ENCODE assay signal across 21 cellular contexts in genomic region chr7:143975617-143976016, GRCh38. TPM values are rescaled to one million over a fixed set of nuclear protein-coding genes. Genes with fewer than 3 reads are reported as not detected.
DNase-seq lines count a peak whose midpoint lies in the region; ATAC-seq and TF ChIP-seq lines count a peak whose summit lies in the region.
"Had no signal": no experiment of that assay in that cellular context is flagged by ENCODE, and none has a peak within 500 bp of the region (broad histone marks: within the 10 kb centered on the region; RNA-seq: fewer than 3 reads in every experiment).

No MANE protein-coding gene starts in this region.

- POLR2A ChIA-PET in activated CD8-positive, alpha-beta T cell treated with anti-CD3 and anti-CD28 coated beads for 36 hours (lab: Charles Lee), result no interaction called here
- POLR2A ChIA-PET in activated CD8-positive, alpha-beta T cell treated with anti-CD3 and anti-CD28 coated beads, Interleukin-2, amount 10 ng/mL, durations not matched to agents 7 days and 5 days (lab: Charles Lee), result no interaction called here

- no peak overlapping the region for H3K4me3 Mint-ChIP-seq in activated CD8-positive, alpha-beta T cell treated with anti-CD3 and anti-CD28 coated beads for 36 hours
- no peak overlapping the region for H3K4me3 Mint-ChIP-seq in activated CD8-positive, alpha-beta T cell treated with anti-CD3 and anti-CD28 coated beads, Interleukin-2, amount 10 ng/mL, durations not matched to agents 7 days and 5 days
- H3K4me3 Mint-ChIP-seq in chondrocyte (ENCODE audit: unreplicated experiment), result no peak overlapping the region
- no peak overlapping the region for H3K4me3 Mint-ChIP-seq in neural progenitor cell
- H3K4me3 Mint-ChIP-seq: activated T-helper 17 cell treated with anti-CD3 and anti-CD28 coated beads, Interleukin-2, amount 50 U/mL, for 72 hours; CD8-positive, alpha-beta memory T cell had no signal

- no peaks in the 10 kb centered on the region for H4K20me1 ChIP-seq in neural progenitor cell (ENCODE audit: low read depth)

- no peak for TF ChIP-seq CTCF in activated CD8-positive, alpha-beta T cell treated with anti-CD3 and anti-CD28 coated beads for 36 hours (IDR thresholded peaks at IDR 0.05)
- TF ChIP-seq CTCF in chondrocyte (IDR thresholded peaks at IDR 0.05) (peak; percentile 17), neural progenitor cell (IDR thresholded peaks at IDR 0.05) (peak; percentile 29)

- peaks cover 1% of the 10 kb centered on the region for H3K27me3 Mint-ChIP-seq in activated CD8-positive, alpha-beta T cell treated with anti-CD3 and anti-CD28 coated beads for 36 hours
- H3K27me3 Mint-ChIP-seq in activated CD8-positive, alpha-beta T cell treated with anti-CD3 and anti-CD28 coated beads, Interleukin-2, amount 10 ng/mL, durations not matched to agents 7 days and 5 days (ENCODE audit: low read depth), result no peaks in the 10 kb centered on the region
- H3K27me3 Mint-ChIP-seq in chondrocyte (ENCODE audit: low read depth) (no peaks in the 10 kb centered on the region), neural progenitor cell (ENCODE audit: insufficient read depth, low read depth) (peaks cover 3% of the 10 kb centered on the region)

- no peak overlapping the region for H3K4me2 ChIP-seq in neural progenitor cell

- no peak overlapping the region for H3K4me3 ChIP-seq in neural progenitor cell
- H3K4me3 ChIP-seq: SK-N-MC, skin epidermis, thyroid gland had no signal

- CTCF ChIA-PET in activated CD8-positive, alpha-beta T cell treated with anti-CD3 and anti-CD28 coated beads for 36 hours (lab: Charles Lee), result interaction anchor here (0.8 to 2.6 kb wide), 3 partner anchors 9 to 74 kb away, joined by 3 to 8 read pairs (median 4); partner anchors contain the start of gene TCAF1
- CTCF ChIA-PET in activated CD8-positive, alpha-beta T cell treated with anti-CD3 and anti-CD28 coated beads, Interleukin-2, amount 10 ng/mL, durations not matched to agents 7 days and 5 days (lab: Charles Lee), result interaction anchor here (0.7 to 0.9 kb wide), 2 partner anchors 10 to 153 kb away, joined by 3 to 4 read pairs; no protein-coding TSS in a partner anchor

- H3K27ac Mint-ChIP-seq in activated CD8-positive, alpha-beta T cell treated with anti-CD3 and anti-CD28 coated beads for 36 hours, result no peak overlapping the region
- no peak overlapping the region for H3K27ac Mint-ChIP-seq in activated CD8-positive, alpha-beta T cell treated with anti-CD3 and anti-CD28 coated beads, Interleukin-2, amount 10 ng/mL, durations not matched to agents 7 days and 5 days
- H3K27ac Mint-ChIP-seq in chondrocyte (ENCODE audit: unreplicated experiment) (no peak overlapping the region), neural progenitor cell (no peak overlapping the region)
- H3K27ac Mint-ChIP-seq: activated T-helper 17 cell treated with anti-CD3 and anti-CD28 coated beads, Interleukin-2, amount 50 U/mL, for 72 hours; CD8-positive, alpha-beta memory T cell had no signal

- intact Hi-C loops in activated CD8-positive, alpha-beta T cell treated with anti-CD3 and anti-CD28 coated beads for 36 hours (cut with micrococcal nuclease), result no loop called here

- H3F3A ChIP-seq in neural progenitor cell (ENCODE audit: low read depth), result no peaks in the 10 kb centered on the region

- H3K27ac ChIP-seq in neural progenitor cell, result no peak overlapping the region
- H3K27ac ChIP-seq: epithelial cell of prostate, SK-N-MC, skin epidermis, thyroid gland had no signal

- no peaks in the 10 kb centered on the region for H3K36me3 Mint-ChIP-seq in activated CD8-positive, alpha-beta T cell treated with anti-CD3 and anti-CD28 coated beads for 36 hours (ENCODE audit: low read depth)
- H3K36me3 Mint-ChIP-seq in activated CD8-positive, alpha-beta T cell treated with anti-CD3 and anti-CD28 coated beads, Interleukin-2, amount 10 ng/mL, durations not matched to agents 7 days and 5 days (ENCODE audit: low read depth), result no peaks in the 10 kb centered on the region
- H3K36me3 Mint-ChIP-seq in chondrocyte (ENCODE audit: low read depth), result no peaks in the 10 kb centered on the region
- no peaks in the 10 kb centered on the region for H3K36me3 Mint-ChIP-seq in neural progenitor cell
- H3K36me3 Mint-ChIP-seq: CD8-positive, alpha-beta memory T cell had no signal

- no peaks in the 10 kb centered on the region for H3K9me3 ChIP-seq in neural progenitor cell (ENCODE audit: low read depth)
- H3K9me3 ChIP-seq: thyroid gland had no signal

- ATAC-seq in activated CD8-positive, alpha-beta T cell treated with anti-CD3 and anti-CD28 coated beads for 36 hours, result peak; percentile 30
- no peak for ATAC-seq in activated CD8-positive, alpha-beta T cell treated with anti-CD3 and anti-CD28 coated beads, Interleukin-2, amount 10 ng/mL, durations not matched to agents 7 days and 5 days
- no peak for ATAC-seq in HG03025 (IDR thresholded peaks at IDR 0.05; ENCODE audit: low FRiP score, unreplicated experiment)
- ATAC-seq: activated T-helper 17 cell treated with anti-CD3 and anti-CD28 coated beads, Interleukin-2, amount 50 U/mL, for 72 hours; left colon had no signal

- no peaks in the 10 kb centered on the region for H3K27me3 ChIP-seq in neural progenitor cell
- H3K27me3 ChIP-seq: thyroid gland had no signal

- no peak overlapping the region for H2AFZ ChIP-seq in neural progenitor cell (replicated peaks)

- H3K4me1 Mint-ChIP-seq in activated CD8-positive, alpha-beta T cell treated with anti-CD3 and anti-CD28 coated beads for 36 hours (ENCODE audit: low read depth), result no peaks in the 10 kb centered on the region
- no peaks in the 10 kb centered on the region for H3K4me1 Mint-ChIP-seq in activated CD8-positive, alpha-beta T cell treated with anti-CD3 and anti-CD28 coated beads, Interleukin-2, amount 10 ng/mL, durations not matched to agents 7 days and 5 days (ENCODE audit: low read depth)
- peaks cover 24% of the 10 kb centered on the region for H3K4me1 Mint-ChIP-seq in chondrocyte (ENCODE audit: low read depth)
- no peaks in the 10 kb centered on the region for H3K4me1 Mint-ChIP-seq in neural progenitor cell
- H3K4me1 Mint-ChIP-seq: activated T-helper 17 cell treated with anti-CD3 and anti-CD28 coated beads, Interleukin-2, amount 50 U/mL, for 72 hours; CD8-positive, alpha-beta memory T cell had no signal

- DNase-seq in activated CD8-positive, alpha-beta T cell treated with anti-CD3 and anti-CD28 coated beads for 36 hours, result peak; percentile 10
- DNase-seq in activated CD8-positive, alpha-beta T cell treated with anti-CD3 and anti-CD28 coated beads, Interleukin-2, amount 10 ng/mL, durations not matched to agents 7 days and 5 days, result no peak
- peak; percentile 26 for DNase-seq in NAMALWA (ENCODE audit: low spot score)
- DNase-seq in chondrocyte (ENCODE audit: low spot score), result no peak
- peak; percentile 40 for DNase-seq in neural progenitor cell (ENCODE audit: low spot score)
- no peak for DNase-seq in NK-92 treated with Interleukin-12 subunit alpha and Interleukin-12 subunit beta, amount 100 ng/mL, for 24 hours (lab: John Stamatoyannopoulos, UW)
- DNase-seq in NK-92 (lab: John Stamatoyannopoulos, UW; ENCODE audit: unreplicated experiment), result no peak
- DNase-seq: amniotic stem cell; CD8-positive, alpha-beta memory T cell; cortex of kidney; EL; left colon; NCI-H1105 treated with DMSO at 0.1 percent for 48 hours; NCI-H446; thyroid gland had no signal

- peaks cover 7% of the 10 kb centered on the region for H3K4me1 ChIP-seq in neural progenitor cell
- H3K4me1 ChIP-seq: thyroid gland had no signal

- H3K36me3 ChIP-seq in neural progenitor cell, result no peaks in the 10 kb centered on the region
- H3K36me3 ChIP-seq: thyroid gland had no signal

- no peaks in the 10 kb centered on the region for H3K79me2 ChIP-seq in neural progenitor cell (ENCODE audit: low read depth)

- no peak overlapping the region for H3K9ac ChIP-seq in neural progenitor cell

- no peaks in the 10 kb centered on the region for H3K9me3 Mint-ChIP-seq in activated CD8-positive, alpha-beta T cell treated with anti-CD3 and anti-CD28 coated beads for 36 hours
- no peaks in the 10 kb centered on the region for H3K9me3 Mint-ChIP-seq in activated CD8-positive, alpha-beta T cell treated with anti-CD3 and anti-CD28 coated beads, Interleukin-2, amount 10 ng/mL, durations not matched to agents 7 days and 5 days (ENCODE audit: insufficient read depth)
- H3K9me3 Mint-ChIP-seq in chondrocyte (ENCODE audit: low read depth) (peaks cover 9% of the 10 kb centered on the region), neural progenitor cell (no peaks in the 10 kb centered on the region)
- H3K9me3 Mint-ChIP-seq: activated T-helper 17 cell treated with anti-CD3 and anti-CD28 coated beads, Interleukin-2, amount 50 U/mL, for 72 hours had no signal

RNA-seq across cellular contexts. Expression of gene OR2F1, which starts 21.0 kb away (rescaled TPM):
- total RNA-seq in activated CD8-positive, alpha-beta T cell treated with anti-CD3 and anti-CD28 coated beads for 36 hours, result not detected
- total RNA-seq in activated CD8-positive, alpha-beta T cell treated with anti-CD3 and anti-CD28 coated beads, Interleukin-2, amount 10 ng/mL, durations not matched to agents 7 days and 5 days, result not detected
- total RNA-seq in chondrocyte, result not detected in 3 replicates
- total RNA-seq in neural progenitor cell (ENCODE audit: low replicate concordance), result not detected in 2 replicates
- total RNA-seq: activated T-helper 17 cell treated with anti-CD3 and anti-CD28 coated beads, Interleukin-2, amount 50 U/mL, for 72 hours; CD8-positive, alpha-beta memory T cell; left colon; osteocyte; thyroid gland had no signal

RNA-seq across cellular contexts. Expression of gene OR6B1, which starts 24.5 kb away (rescaled TPM):
- not detected for total RNA-seq in activated CD8-positive, alpha-beta T cell treated with anti-CD3 and anti-CD28 coated beads for 36 hours
- not detected for total RNA-seq in activated CD8-positive, alpha-beta T cell treated with anti-CD3 and anti-CD28 coated beads, Interleukin-2, amount 10 ng/mL, durations not matched to agents 7 days and 5 days
- total RNA-seq in chondrocyte, result not detected in 3 replicates
- not detected in 2 replicates for total RNA-seq in neural progenitor cell (ENCODE audit: low replicate concordance)
- total RNA-seq: activated T-helper 17 cell treated with anti-CD3 and anti-CD28 coated beads, Interleukin-2, amount 50 U/mL, for 72 hours; CD8-positive, alpha-beta memory T cell; left colon; osteocyte; thyroid gland had no signal

RNA-seq across cellular contexts. Expression of gene OR2F2, which starts 40.6 kb away (rescaled TPM):
- not detected for total RNA-seq in activated CD8-positive, alpha-beta T cell treated with anti-CD3 and anti-CD28 coated beads for 36 hours
- total RNA-seq in activated CD8-positive, alpha-beta T cell treated with anti-CD3 and anti-CD28 coated beads, Interleukin-2, amount 10 ng/mL, durations not matched to agents 7 days and 5 days, result not detected
- not detected in 3 replicates for total RNA-seq in chondrocyte
- not detected in 2 replicates for total RNA-seq in neural progenitor cell (ENCODE audit: low replicate concordance)
- total RNA-seq: activated T-helper 17 cell treated with anti-CD3 and anti-CD28 coated beads, Interleukin-2, amount 50 U/mL, for 72 hours; CD8-positive, alpha-beta memory T cell; left colon; osteocyte; thyroid gland had no signal

Comparison
In these comparisons a context has a peak if more than half of its experiments do, and no peak if none do; other contexts are left out.
1. DNase-seq: peak in activated CD8-positive, alpha-beta T cell treated with anti-CD3 and anti-CD28 coated beads for 36 hours (single experiment), NAMALWA (single experiment) and neural progenitor cell (single experiment); none in activated CD8-positive, alpha-beta T cell treated with anti-CD3 and anti-CD28 coated beads, Interleukin-2, amount 10 ng/mL, durations not matched to agents 7 days and 5 days (single experiment), chondrocyte (single experiment), NK-92 treated with Interleukin-12 subunit alpha and Interleukin-12 subunit beta, amount 100 ng/mL, for 24 hours (single experiment) and NK-92 (single experiment).